Comparison of ENCODE assay signal across 11 cellular contexts in genomic region chr4:25029479-25030282, GRCh38. TPM values are rescaled to one million over a fixed set of nuclear protein-coding genes. Genes with fewer than 3 reads are reported as not detected.
DNase-seq lines count a peak whose midpoint lies in the region; ATAC-seq, FAIRE-seq and TF ChIP-seq lines count a peak whose summit lies in the region.
"Had no signal": no experiment of that assay in that cellular context is flagged by ENCODE, and none has a peak within 500 bp of the region (broad histone marks: within the 10 kb centered on the region; RNA-seq: fewer than 3 reads in every experiment).

No MANE protein-coding gene starts in this region.

- H3K36me3 ChIP-seq in cardiac muscle cell: no peaks in the 10 kb centered on the region
- no peaks in the 10 kb centered on the region for H3K36me3 ChIP-seq in bronchial epithelial cell (ENCODE audit: control insufficient read depth, insufficient read depth, low read length)
- no peaks in the 10 kb centered on the region for H3K36me3 ChIP-seq in naive thymus-derived CD4-positive, alpha-beta T cell (ENCODE audit: control insufficient read depth in 2 of 3, insufficient read depth in 3 of 3, low read length in 3 of 3)
- H3K36me3 ChIP-seq in upper lobe of left lung: no peaks in the 10 kb centered on the region

- H3K4me3 ChIP-seq in cardiac muscle cell: peak overlapping the region; percentile 72
- no peak overlapping the region for H3K4me3 ChIP-seq in bronchial epithelial cell (ENCODE audit: low read depth, low read length)
- H3K4me3 ChIP-seq in naive thymus-derived CD4-positive, alpha-beta T cell (ENCODE audit: low read length): no peak overlapping the region
- H3K4me3 ChIP-seq in upper lobe of left lung: peak overlapping the region in 3 of 4 donors; percentile 47 to 55 (median 47)

- no peak for TF ChIP-seq POLR2A in upper lobe of left lung (IDR thresholded peaks at IDR 0.05)

- POLR2A ChIA-PET in naive thymus-derived CD4-positive, alpha-beta T cell (lab: Charles Lee): no interaction called here

- no peak for TF ChIP-seq CTCF in cardiac muscle cell (IDR thresholded peaks at IDR 0.05; ENCODE audit: low read depth, low read length)
- TF ChIP-seq CTCF in bronchial epithelial cell (IDR thresholded peaks at IDR 0.05; ENCODE audit: insufficient read depth, low read length, severe bottlenecking): no peak
- no peak for TF ChIP-seq CTCF in upper lobe of left lung (IDR thresholded peaks at IDR 0.05)

- no peaks in the 10 kb centered on the region for H3K36me3 Mint-ChIP-seq in naive thymus-derived CD4-positive, alpha-beta T cell
- no peaks in the 10 kb centered on the region for H3K36me3 Mint-ChIP-seq in activated T-helper 1 cell treated with anti-CD3 and anti-CD28 coated beads, Interleukin-12 subunit alpha, Interleukin-12 subunit beta, Interleukin-2, Interleukin-4 antibody, amounts not matched to agents 30 ng/mL and 10 ng/mL and 1 ng/mL, durations not matched to agents 14 hours and 24 hours and 36 hours (ENCODE audit: low read depth)
- peaks cover 0 to 2% of the 10 kb centered on the region in 2 donors for H3K36me3 Mint-ChIP-seq in stimulated activated naive B cell treated with anti-CD40 and anti-IgM and Interleukin-4, amounts not matched to agents 10 μg/mL and 1 μg/mL and 100 μg/mL, for 72 hours

- CTCF ChIA-PET in naive thymus-derived CD4-positive, alpha-beta T cell (lab: Charles Lee): no interaction called here

- WGBS in upper lobe of left lung, 2 donors: 35 to 50% methylated on average over 5 to 20 of the region's 20 CpGs

- no peak overlapping the region for H3K27ac Mint-ChIP-seq in naive thymus-derived CD4-positive, alpha-beta T cell
- H3K27ac Mint-ChIP-seq in activated T-helper 1 cell treated with anti-CD3 and anti-CD28 coated beads, Interleukin-12 subunit alpha, Interleukin-12 subunit beta, Interleukin-2, Interleukin-4 antibody, amounts not matched to agents 30 ng/mL and 10 ng/mL and 1 ng/mL, durations not matched to agents 14 hours and 24 hours and 36 hours: no peak overlapping the region
- H3K27ac Mint-ChIP-seq in stimulated activated naive B cell treated with anti-CD40 and anti-IgM and Interleukin-4, amounts not matched to agents 10 μg/mL and 1 μg/mL and 100 μg/mL, for 72 hours: no peak overlapping the region

- H3K27me3 ChIP-seq in cardiac muscle cell (peaks cover 29% of the 10 kb centered on the region), bronchial epithelial cell (ENCODE audit: control insufficient read depth, insufficient read depth, low read length) (peaks cover 45% of the 10 kb centered on the region), upper lobe of left lung (peaks cover 0 to 18% (median 9%) of the 10 kb centered on the region in 4 donors)
- H3K27me3 ChIP-seq in naive thymus-derived CD4-positive, alpha-beta T cell (ENCODE audit: control insufficient read depth in 2 of 2, insufficient read depth in 2 of 2, low read length in 2 of 2): peaks cover 0 to 4% of the 10 kb centered on the region in 2 donors

- intact Hi-C loops in left cardiac atrium (cut with DNase I): no loop called here
- intact Hi-C loops in naive thymus-derived CD4-positive, alpha-beta T cell (cut with micrococcal nuclease): no loop called here
- intact Hi-C loops in activated T-helper 1 cell treated with anti-CD3 and anti-CD28 coated beads, Interleukin-12 subunit alpha, Interleukin-12 subunit beta, Interleukin-2, Interleukin-4 antibody, amounts not matched to agents 30 ng/mL and 10 ng/mL and 1 ng/mL, durations not matched to agents 14 hours and 24 hours and 36 hours (cut with micrococcal nuclease): no loop called here

- no peaks in the 10 kb centered on the region for H3K4me1 ChIP-seq in cardiac muscle cell (ENCODE audit: low read depth)
- H3K4me1 ChIP-seq in naive thymus-derived CD4-positive, alpha-beta T cell (ENCODE audit: control insufficient read depth in 2 of 2, insufficient read depth in 2 of 2, low read length in 2 of 2): no peaks in the 10 kb centered on the region
- H3K4me1 ChIP-seq in upper lobe of left lung: peaks cover 14 to 19% (median 16%) of the 10 kb centered on the region in 4 donors

- peaks cover 68 to 83% (median 76%) of the 10 kb centered on the region in 5 donors for H3K27me3 Mint-ChIP-seq in naive thymus-derived CD4-positive, alpha-beta T cell
- peaks cover 63% of the 10 kb centered on the region for H3K27me3 Mint-ChIP-seq in activated T-helper 1 cell treated with anti-CD3 and anti-CD28 coated beads, Interleukin-12 subunit alpha, Interleukin-12 subunit beta, Interleukin-2, Interleukin-4 antibody, amounts not matched to agents 30 ng/mL and 10 ng/mL and 1 ng/mL, durations not matched to agents 14 hours and 24 hours and 36 hours (ENCODE audit: insufficient read depth)
- H3K27me3 Mint-ChIP-seq in stimulated activated naive B cell treated with anti-CD40 and anti-IgM and Interleukin-4, amounts not matched to agents 10 μg/mL and 1 μg/mL and 100 μg/mL, for 72 hours: peaks cover 54 to 70% of the 10 kb centered on the region in 2 donors

- no peak for DNase-seq in cardiac muscle cell (ENCODE audit: low read depth in 1 of 2, low spot score in 1 of 2)
- DNase-seq in left cardiac atrium: no peak
- no peak for DNase-seq in bronchial epithelial cell (ENCODE audit: low read depth)
- no peak for DNase-seq in naive thymus-derived CD4-positive, alpha-beta T cell
- peak in 1 of 2 donors; percentile 35 for DNase-seq in upper lobe of left lung
- DNase-seq in activated T-helper 1 cell treated with anti-CD3 and anti-CD28 coated beads, Interleukin-12 subunit alpha, Interleukin-12 subunit beta, Interleukin-2, Interleukin-4 antibody, amounts not matched to agents 30 ng/mL and 10 ng/mL and 1 ng/mL, durations not matched to agents 14 hours and 24 hours and 36 hours (ENCODE audit: low spot score): no peak
- no peak for DNase-seq in NCI-H1105 (lab: John Stamatoyannopoulos, UW)
- DNase-seq in stimulated activated naive B cell treated with anti-CD40 and anti-IgM and Interleukin-4, amounts not matched to agents 10 μg/mL and 1 μg/mL and 100 μg/mL, for 72 hours: no peak
- DNase-seq: activated CD8-positive, alpha-beta memory T cell treated with anti-CD3 and anti-CD28 coated beads, Interleukin-2, amount 50 U/mL, for 48 hours had no signal

- FAIRE-seq in bronchial epithelial cell (lab: Jason Lieb, UNC): peak; percentile 66

- no peak for ATAC-seq in left cardiac atrium
- no peak for ATAC-seq in naive thymus-derived CD4-positive, alpha-beta T cell
- ATAC-seq in upper lobe of left lung (ENCODE audit: low FRiP score in 2 of 2): peak in 1 of 2 donors; percentile 17
- no peak for ATAC-seq in stimulated activated naive B cell treated with anti-CD40 and anti-IgM and Interleukin-4, amounts not matched to agents 10 μg/mL and 1 μg/mL and 100 μg/mL, for 72 hours (replicated peaks)

- H3K27ac ChIP-seq in cardiac muscle cell (no peak overlapping the region), upper lobe of left lung (no peak overlapping the region)
- no peak overlapping the region for H3K27ac ChIP-seq in naive thymus-derived CD4-positive, alpha-beta T cell (ENCODE audit: low read depth, low read length)
- H3K27ac ChIP-seq: epithelial cell of prostate had no signal

- no peaks in the 10 kb centered on the region for H3K9me3 ChIP-seq in cardiac muscle cell (ENCODE audit: low read depth)
- no peaks in the 10 kb centered on the region for H3K9me3 ChIP-seq in naive thymus-derived CD4-positive, alpha-beta T cell (ENCODE audit: control insufficient read depth in 2 of 3, low read length in 3 of 3)
- H3K9me3 ChIP-seq in upper lobe of left lung: no peaks in the 10 kb centered on the region

- H3K4me1 Mint-ChIP-seq in naive thymus-derived CD4-positive, alpha-beta T cell: peaks cover 0 to 10% (median 6%) of the 10 kb centered on the region in 7 donors
- no peaks in the 10 kb centered on the region for H3K4me1 Mint-ChIP-seq in activated T-helper 1 cell treated with anti-CD3 and anti-CD28 coated beads, Interleukin-12 subunit alpha, Interleukin-12 subunit beta, Interleukin-2, Interleukin-4 antibody, amounts not matched to agents 30 ng/mL and 10 ng/mL and 1 ng/mL, durations not matched to agents 14 hours and 24 hours and 36 hours (ENCODE audit: low read depth)
- peaks cover 3 to 6% of the 10 kb centered on the region in 2 donors for H3K4me1 Mint-ChIP-seq in stimulated activated naive B cell treated with anti-CD40 and anti-IgM and Interleukin-4, amounts not matched to agents 10 μg/mL and 1 μg/mL and 100 μg/mL, for 72 hours

- H3K9me3 Mint-ChIP-seq in naive thymus-derived CD4-positive, alpha-beta T cell: peaks cover 3 to 14% (median 8%) of the 10 kb centered on the region in 11 donors
- no peaks in the 10 kb centered on the region for H3K9me3 Mint-ChIP-seq in activated T-helper 1 cell treated with anti-CD3 and anti-CD28 coated beads, Interleukin-12 subunit alpha, Interleukin-12 subunit beta, Interleukin-2, Interleukin-4 antibody, amounts not matched to agents 30 ng/mL and 10 ng/mL and 1 ng/mL, durations not matched to agents 14 hours and 24 hours and 36 hours
- H3K9me3 Mint-ChIP-seq in stimulated activated naive B cell treated with anti-CD40 and anti-IgM and Interleukin-4, amounts not matched to agents 10 μg/mL and 1 μg/mL and 100 μg/mL, for 72 hours: peaks cover 6 to 9% of the 10 kb centered on the region in 2 donors

- no peak for TF ChIP-seq EP300 in upper lobe of left lung (IDR thresholded peaks at IDR 0.05)

- H3K4me3 Mint-ChIP-seq in naive thymus-derived CD4-positive, alpha-beta T cell: peak overlapping the region; percentile 9 to 71 (median 44)
- H3K4me3 Mint-ChIP-seq in activated T-helper 1 cell treated with anti-CD3 and anti-CD28 coated beads, Interleukin-12 subunit alpha, Interleukin-12 subunit beta, Interleukin-2, Interleukin-4 antibody, amounts not matched to agents 30 ng/mL and 10 ng/mL and 1 ng/mL, durations not matched to agents 14 hours and 24 hours and 36 hours: no peak overlapping the region
- peak overlapping the region in 1 of 2 donors; percentile 25 for H3K4me3 Mint-ChIP-seq in stimulated activated naive B cell treated with anti-CD40 and anti-IgM and Interleukin-4, amounts not matched to agents 10 μg/mL and 1 μg/mL and 100 μg/mL, for 72 hours

RNA-seq across cellular contexts. Expression of gene LGI2, which starts 1.1 kb away (rescaled TPM):
- total RNA-seq in cardiac muscle cell (4.8 and 7.2 TPM in 2 replicates), left cardiac atrium (1 to 10 TPM; 5.3 to 7.4 TPM), bronchial epithelial cell (not detected in 2 replicates), upper lobe of left lung (1 to 10 TPM in 1 of 6 donors, under 1 TPM in 4, not detected in 1; 0.44 to 1.3 (median 0.80) TPM)
- polyA plus RNA-seq in cardiac muscle cell: 8.7 and 12.6 TPM in 2 replicates
- total RNA-seq in naive thymus-derived CD4-positive, alpha-beta T cell: not detected
- not detected for polyA plus RNA-seq in naive thymus-derived CD4-positive, alpha-beta T cell
- not detected in 2 replicates for total RNA-seq in activated T-helper 1 cell treated with anti-CD3 and anti-CD28 coated beads, Interleukin-12 subunit alpha, Interleukin-12 subunit beta, Interleukin-2, Interleukin-4 antibody, amounts not matched to agents 30 ng/mL and 10 ng/mL and 1 ng/mL, durations not matched to agents 14 hours and 24 hours and 36 hours
- total RNA-seq: OCI-LY7 had no signal

Comparison
In these comparisons a context has a peak if more than half of its experiments do, and no peak if none do; other contexts are left out.
1. H3K4me3 ChIP-seq: peak in cardiac muscle cell (single experiment) and upper lobe of left lung (3 of 4); none in bronchial epithelial cell (single experiment) and naive thymus-derived CD4-positive, alpha-beta T cell (single experiment).